ENCODE assay signal across 8 cellular contexts in the genomic region with DNA sequence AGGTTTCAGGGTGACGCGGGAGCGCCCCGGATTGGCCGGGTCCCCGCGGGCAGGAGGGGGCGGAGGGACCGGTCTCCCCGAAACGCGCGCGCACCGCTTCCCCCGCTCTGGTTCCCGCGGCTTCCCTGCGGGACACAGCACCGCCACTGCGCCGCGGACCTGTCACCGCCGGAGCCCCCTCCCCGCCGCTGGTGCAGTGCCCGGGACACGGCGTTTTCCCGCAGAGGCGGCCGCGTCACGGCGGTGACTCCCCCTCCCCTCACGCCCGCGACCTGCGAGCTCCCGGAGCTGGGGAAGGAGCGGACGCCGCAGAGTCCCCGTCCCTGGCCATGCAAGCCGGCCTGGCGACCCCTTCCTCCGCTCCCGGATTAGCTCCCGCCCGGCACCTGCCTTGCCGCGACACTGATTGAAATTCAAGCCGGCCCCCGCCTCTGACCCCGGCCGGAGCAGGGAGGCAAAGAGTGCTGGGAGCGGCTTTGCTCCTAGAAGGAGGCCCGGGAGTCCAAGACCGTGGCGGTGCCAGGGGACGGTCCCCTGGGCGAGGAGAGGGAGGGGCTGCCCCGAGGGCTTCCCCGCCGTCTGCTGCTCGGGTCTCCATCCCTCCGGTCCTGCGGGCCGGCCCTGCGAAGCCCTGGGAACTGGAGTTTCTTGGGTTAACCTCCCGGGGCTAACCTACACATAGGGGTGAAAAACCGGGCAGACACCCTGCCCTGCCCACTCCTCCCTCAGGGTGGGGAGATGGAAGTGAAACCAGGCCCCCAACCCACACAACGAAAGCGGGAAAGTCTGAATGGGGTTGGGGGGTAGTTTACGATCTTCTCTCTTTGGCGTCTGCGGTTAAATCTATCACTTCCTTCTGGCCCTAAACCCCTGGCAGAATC. TPM values are rescaled to one million over a fixed set of nuclear protein-coding genes. Genes with fewer than 3 reads are reported as not detected.
A peak's percentile ranks its signal among the peaks of the same experiment; 100 is the strongest.
DNase-seq lines count a peak whose midpoint lies in the region; ATAC-seq and TF ChIP-seq lines count a peak whose summit lies in the region.

No MANE protein-coding gene starts in this region.

- H3K4me1 ChIP-seq in psoas muscle: peaks cover 8% of the 10 kb centered on the region

- H3K4me3 ChIP-seq in fibroblast of pulmonary artery (replicated peaks; ENCODE audit: low read depth, low read length): peak overlapping the region; percentile 36
- peak overlapping the region; percentile 74 for H3K4me3 ChIP-seq in psoas muscle

- CTCF ChIA-PET in activated CD4-positive, alpha-beta memory T cell treated with anti-CD3 and anti-CD28 coated beads for 36 hours (lab: Charles Lee): interaction anchor here (1.0 kb wide), 1 partner anchor 52 kb away, joined by 6 read pairs; no protein-coding TSS in a partner anchor

- no peaks in the 10 kb centered on the region for H3K9me3 ChIP-seq in psoas muscle

- H3K27ac ChIP-seq in psoas muscle: no peak overlapping the region

- intact Hi-C loops in activated CD4-positive, alpha-beta memory T cell treated with anti-CD3 and anti-CD28 coated beads for 36 hours (cut with micrococcal nuclease): loop anchor here (5.0 kb wide), 1 partner anchor 51 kb away; no protein-coding TSS in a partner anchor
- intact Hi-C loops in psoas muscle (cut with DNase I): no loop called here

- H3K9me3 Mint-ChIP-seq in activated CD4-positive, alpha-beta memory T cell treated with anti-CD3 and anti-CD28 coated beads for 36 hours: no peaks in the 10 kb centered on the region

- H3K27me3 ChIP-seq in psoas muscle (ENCODE audit: insufficient read depth in 3 of 3, low read length in 2 of 3): peaks cover 0 to 85% (median 24%) of the 10 kb centered on the region in 3 donors

- peaks cover 55% of the 10 kb centered on the region for H3K27me3 Mint-ChIP-seq in activated CD4-positive, alpha-beta memory T cell treated with anti-CD3 and anti-CD28 coated beads for 36 hours

- POLR2A ChIA-PET in activated CD4-positive, alpha-beta memory T cell treated with anti-CD3 and anti-CD28 coated beads for 36 hours (lab: Charles Lee): no interaction called here

- H3K27ac Mint-ChIP-seq in activated CD4-positive, alpha-beta memory T cell treated with anti-CD3 and anti-CD28 coated beads for 36 hours: no peak overlapping the region

- TF ChIP-seq CTCF in fibroblast of pulmonary artery (IDR thresholded peaks at IDR 0.05; ENCODE audit: low read length, missing control alignments): no peak
- TF ChIP-seq CTCF in psoas muscle (IDR thresholded peaks at IDR 0.05): no peak

- ATAC-seq in psoas muscle (peak; percentile 15 to 53 (median 28)), GM18867 (IDR thresholded peaks at IDR 0.05; ENCODE audit: unreplicated experiment) (no peak), GM21619 (IDR thresholded peaks at IDR 0.05; ENCODE audit: unreplicated experiment) (no peak)

- H3K36me3 ChIP-seq in psoas muscle (ENCODE audit: insufficient read depth in 1 of 2, low read depth in 1 of 2): no peaks in the 10 kb centered on the region

- WGBS in psoas muscle, 3 donors: 1% methylated on average over 58 to 78 of the region's 78 CpGs

- H3K4me3 Mint-ChIP-seq in activated CD4-positive, alpha-beta memory T cell treated with anti-CD3 and anti-CD28 coated beads for 36 hours: peak overlapping the region; percentile 56

- peaks cover 14% of the 10 kb centered on the region for H3K4me1 Mint-ChIP-seq in activated CD4-positive, alpha-beta memory T cell treated with anti-CD3 and anti-CD28 coated beads for 36 hours (ENCODE audit: low read depth)

- no peaks in the 10 kb centered on the region for H3K36me3 Mint-ChIP-seq in activated CD4-positive, alpha-beta memory T cell treated with anti-CD3 and anti-CD28 coated beads for 36 hours

- DNase-seq in SIG-M5 treated with dmso at 0.1 percent for 504 hours (lab: John Stamatoyannopoulos, UW; ENCODE audit: unreplicated experiment): peak; percentile 72
- DNase-seq in SIG-M5 (lab: John Stamatoyannopoulos, UW): no peak
- DNase-seq in activated CD4-positive, alpha-beta memory T cell treated with anti-CD3 and anti-CD28 coated beads for 36 hours: peak; percentile 32
- no peak for DNase-seq in fibroblast of pulmonary artery (ENCODE audit: low read depth)
- DNase-seq in psoas muscle: peak in 1 of 2 donors; percentile 58
- no peak for DNase-seq in NCI-H446 treated with DMSO at 0.1 percent for 48 hours (lab: John Stamatoyannopoulos, UW)

RNA-seq across cellular contexts. Expression of a gene that starts 1.0 kb away (rescaled TPM):
- total RNA-seq in activated CD4-positive, alpha-beta memory T cell treated with anti-CD3 and anti-CD28 coated beads for 36 hours: under 1 TPM in 1 of 2 experiments, not detected in 1; 0.17 TPM
- under 1 TPM; 0.04 to 0.19 (median 0.12) TPM for total RNA-seq in psoas muscle
- under 1 TPM in 2 of 3 donors, not detected in 1; 0.06 to 0.12 TPM for polyA plus RNA-seq in psoas muscle

Comparison
In these comparisons a context has a peak if more than half of its experiments do, and no peak if none do; other contexts are left out.
1. DNase-seq: peak in SIG-M5 treated with dmso at 0.1 percent for 504 hours (single experiment) and activated CD4-positive, alpha-beta memory T cell treated with anti-CD3 and anti-CD28 coated beads for 36 hours (single experiment); none in SIG-M5 (single experiment), fibroblast of pulmonary artery (single experiment) and NCI-H446 treated with DMSO at 0.1 percent for 48 hours (single experiment).
2. ATAC-seq: peak in psoas muscle (4 of 4); none in GM18867 (single experiment) and GM21619 (single experiment).